Comparison of ENCODE assay signal across 1 cellular context in the genomic region with DNA sequence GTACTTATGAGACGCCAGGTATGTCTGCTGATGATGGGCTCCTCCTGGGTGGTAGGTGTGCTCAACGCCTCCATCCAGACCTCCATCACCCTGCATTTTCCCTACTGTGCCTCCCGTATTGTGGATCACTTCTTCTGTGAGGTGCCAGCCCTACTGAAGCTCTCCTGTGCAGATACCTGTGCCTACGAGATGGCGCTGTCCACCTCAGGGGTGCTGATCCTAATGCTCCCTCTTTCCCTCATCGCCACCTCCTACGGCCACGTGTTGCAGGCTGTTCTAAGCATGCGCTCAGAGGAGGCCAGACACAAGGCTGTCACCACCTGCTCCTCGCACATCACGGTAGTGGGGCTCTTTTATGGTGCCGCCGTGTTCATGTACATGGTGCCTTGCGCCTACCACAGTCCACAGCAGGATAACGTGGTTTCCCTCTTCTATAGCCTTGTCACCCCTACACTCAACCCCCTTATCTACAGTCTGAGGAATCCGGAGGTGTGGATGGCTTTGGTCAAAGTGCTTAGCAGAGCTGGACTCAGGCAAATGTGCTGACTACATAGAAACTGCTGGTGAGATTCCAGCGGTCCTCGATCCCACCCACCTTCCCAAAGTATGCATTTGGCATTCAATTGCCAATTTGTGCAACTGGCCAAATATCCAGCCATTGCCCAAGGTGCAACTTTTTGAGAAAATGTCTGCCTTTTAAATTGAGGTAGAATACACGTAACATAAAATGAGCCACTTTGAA.
A peak's percentile ranks its signal among the peaks of the same experiment; 100 is the strongest.
TF ChIP-seq lines count a peak whose summit lies in the region.

No MANE protein-coding gene starts in this region.

TF ChIP-seq in GM12878, 131 proteins besides CTCF, POLR2A, EP300 and RAD21:
- TF ChIP-seq, protein P1, sequence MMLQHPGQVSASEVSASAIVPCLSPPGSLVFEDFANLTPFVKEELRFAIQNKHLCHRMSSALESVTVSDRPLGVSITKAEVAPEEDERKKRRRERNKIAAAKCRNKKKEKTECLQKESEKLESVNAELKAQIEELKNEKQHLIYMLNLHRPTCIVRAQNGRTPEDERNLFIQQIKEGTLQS (IDR thresholded peaks at IDR 0.05; ENCODE audit: borderline replicate concordance, extremely low read depth, low read depth, low read length): no peak
- no peak for TF ChIP-seq CHD4 (IDR thresholded peaks at IDR 0.05)
- peak; percentile 67; the same call in 1 of the 2 replicates for TF ChIP-seq REST (IDR thresholded peaks at IDR 0.05; ENCODE audit: low read depth, low read length)
- TF ChIP-seq KLF5 (IDR thresholded peaks at IDR 0.05; ENCODE audit: partially characterized antibody): no peak
TF ChIP-seq in GM12878: peak in this region for 1.
